ENCODE assay signal across 27 cellular contexts in the genomic region with DNA sequence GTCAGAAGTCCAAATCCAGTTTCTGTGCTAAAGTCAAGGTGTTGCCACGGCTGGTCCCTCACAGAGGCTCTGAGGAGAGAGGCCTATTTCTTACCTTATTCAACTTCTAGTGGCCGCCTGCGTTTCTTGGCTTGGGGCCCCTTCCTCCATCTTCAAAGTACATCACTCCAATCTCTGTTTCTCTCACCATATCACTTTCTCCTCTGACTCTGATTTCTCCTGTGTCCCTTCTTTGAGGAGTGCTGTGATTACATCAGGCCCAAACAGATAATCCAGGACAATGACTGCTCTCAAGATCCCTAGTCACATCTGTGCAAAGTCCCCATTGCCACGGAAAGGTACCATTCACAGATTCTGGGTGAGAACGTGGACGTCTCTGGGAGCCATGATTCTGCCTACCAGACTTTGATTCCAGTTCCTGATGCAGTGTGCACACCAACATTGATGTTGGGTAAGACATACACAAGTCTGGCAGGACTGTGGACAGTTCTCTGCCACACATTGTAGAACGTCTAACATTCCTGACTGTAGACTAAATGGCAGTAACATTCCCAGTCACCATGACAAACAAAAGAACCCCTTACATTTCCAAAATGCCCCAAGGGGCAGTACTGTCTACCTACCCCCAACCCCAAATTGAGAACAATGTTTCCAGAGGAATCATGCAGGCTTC. TPM values are rescaled to one million over a fixed set of nuclear protein-coding genes. Genes with fewer than 3 reads are reported as not detected.
DNase-seq lines count a peak whose midpoint lies in the region; ATAC-seq, FAIRE-seq and TF ChIP-seq lines count a peak whose summit lies in the region.
"Had no signal": no experiment of that assay in that cellular context is flagged by ENCODE, and none has a peak within 500 bp of the region (broad histone marks: within the 10 kb centered on the region; RNA-seq: fewer than 3 reads in every experiment).

No MANE protein-coding gene starts in this region.

- CTCF ChIA-PET in HEK293 (lab: Yijun Ruan, JAX) = no interaction called here
- CTCF ChIA-PET in K562 (lab: Yijun Ruan, JAX; ENCODE audit: low intra/inter-chr PET ratio) = no interaction called here

- H3K9me1 ChIP-seq in K562 (ENCODE audit: control insufficient read depth, insufficient read depth, low read length) = no peaks in the 10 kb centered on the region

- H3K27me3 ChIP-seq in K562 (ENCODE audit: control insufficient read depth in 2 of 2, insufficient read depth in 2 of 2, low read length in 2 of 2) (peaks cover 21 to 66% of the 10 kb centered on the region in 2 experiments; a peak in 4 of 5 replicates), gastroesophageal sphincter (no peaks in the 10 kb centered on the region), sigmoid colon (no peaks in the 10 kb centered on the region), smooth muscle cell (ENCODE audit: low read depth) (no peaks in the 10 kb centered on the region)
- H3K27me3 ChIP-seq: BLaER1 had no signal

- POLR2A ChIA-PET in HEK293 (lab: Yijun Ruan, JAX) (no interaction called here), K562 (lab: Yijun Ruan, JAX) (no interaction called here)

- no peak for TF ChIP-seq RAD21 in K562 (CRISPR knock-in tag; conservative IDR thresholded peaks at IDR 0.05 in 1 of 2, IDR thresholded peaks at IDR 0.05 in 1 of 2)

- H3K9me3 ChIP-seq in HEK293 (ENCODE audit: control insufficient read depth, insufficient read depth, low read depth, low read length) (no peaks in the 10 kb centered on the region; the same call in 1 of the 2 replicates), K562 (replicated peaks; ENCODE audit: control insufficient read depth, insufficient read depth, low read depth, low read length) (no peaks in the 10 kb centered on the region), gastroesophageal sphincter (no peaks in the 10 kb centered on the region), sigmoid colon (no peaks in the 10 kb centered on the region), smooth muscle cell (replicated peaks; ENCODE audit: low read depth) (no peaks in the 10 kb centered on the region)
- H3K9me3 ChIP-seq: BLaER1 had no signal

- H3K79me2 ChIP-seq in K562 (ENCODE audit: control insufficient read depth, insufficient read depth, low read length) (no peaks in the 10 kb centered on the region), smooth muscle cell (ENCODE audit: low read depth) (no peaks in the 10 kb centered on the region)

- H3K4me1 ChIP-seq in HEK293 (ENCODE audit: control insufficient read depth, insufficient read depth, low read length) (peaks cover 12% of the 10 kb centered on the region; the same call in 1 of the 2 replicates), K562 (replicated peaks in 1 of 2; ENCODE audit: control insufficient read depth in 2 of 2, insufficient read depth in 2 of 2, low read length in 2 of 2) (no peaks in the 10 kb centered on the region), gastroesophageal sphincter (peaks cover 6 to 52% (median 20%) of the 10 kb centered on the region in 3 donors), sigmoid colon (peaks cover 0 to 76% (median 67%) of the 10 kb centered on the region in 4 donors), smooth muscle cell (ENCODE audit: low read depth) (no peaks in the 10 kb centered on the region)
- H3K4me1 ChIP-seq: BLaER1 had no signal

- H3K4me2 ChIP-seq in K562 (ENCODE audit: insufficient read depth, low read length) (no peak overlapping the region), smooth muscle cell (no peak overlapping the region)
- H3K4me2 ChIP-seq: BLaER1 had no signal

- no peak for TF ChIP-seq POLR2A in K562 (conservative IDR thresholded peaks at IDR 0.05)
- TF ChIP-seq POLR2A in gastroesophageal sphincter (IDR thresholded peaks at IDR 0.05) = no peak
- no peak for TF ChIP-seq POLR2A in sigmoid colon (IDR thresholded peaks at IDR 0.05)

- WGBS in K562 (ENCODE audit: insufficient coverage, low coverage, missing lambda C conversion rate) = 0% methylated on average over 7 of the region's 7 CpGs
- 77 to 91% methylated on average over 3 to 4 of the region's 7 CpGs for WGBS in gastroesophageal sphincter (ENCODE audit: low coverage in 1 of 2), 2 donors
- 86 to 93% methylated on average over 7 of the region's 7 CpGs for WGBS in sigmoid colon, 2 donors
- WGBS in smooth muscle cell (ENCODE audit: low lambda C conversion rate) = 88% methylated on average over 7 of the region's 7 CpGs

- in situ Hi-C loops in K562 (cut with MboI) = no loop called here

- TF ChIP-seq EP300 in K562 (IDR thresholded peaks at IDR 0.05; ENCODE audit: low read length) (no peak), gastroesophageal sphincter (IDR thresholded peaks at IDR 0.05) (no peak), sigmoid colon (IDR thresholded peaks at IDR 0.05) (no peak)

- H2AFZ ChIP-seq in K562 (ENCODE audit: low read depth, low read length) (no peak overlapping the region), smooth muscle cell (ENCODE audit: low read depth) (no peak overlapping the region)
- H2AFZ ChIP-seq: GM23248 had no signal

- ATAC-seq in K562 = no peak
- ATAC-seq in gastroesophageal sphincter = no peak
- ATAC-seq in GM21447 (IDR thresholded peaks at IDR 0.05; ENCODE audit: unreplicated experiment) = no peak
- ATAC-seq: PC-3 had no signal

- H3K9ac ChIP-seq in K562 (ENCODE audit: insufficient read depth in 1 of 2, low read depth in 2 of 2, low read length in 2 of 2) (no peak overlapping the region), smooth muscle cell (ENCODE audit: low read depth) (no peak overlapping the region)
- H3K9ac ChIP-seq: BLaER1, GM23248 had no signal

- peak; percentile 26 for FAIRE-seq in K562 (lab: Jason Lieb, UNC)
- FAIRE-seq: A204.1, D721Med, GM18507 had no signal

- H3K4me3 ChIP-seq in HEK293 (ENCODE audit: low read depth, low read length) (no peak overlapping the region), K562 (no peak overlapping the region), gastroesophageal sphincter (no peak overlapping the region), sigmoid colon (no peak overlapping the region), smooth muscle cell (no peak overlapping the region)
- H3K4me3 ChIP-seq: BLaER1, GM23248 had no signal

- no peaks in the 10 kb centered on the region for H3F3A ChIP-seq in smooth muscle cell (ENCODE audit: low read depth)

- H3K27ac ChIP-seq in HEK293 (ENCODE audit: extremely low read depth, low read depth, low read length) = no peak overlapping the region
- H3K27ac ChIP-seq in K562 (ENCODE audit: extremely low read depth, low read depth, low read length) = no peak overlapping the region
- peak overlapping the region in 3 of 4 donors; percentile 12 to 82 (median 16) for H3K27ac ChIP-seq in gastroesophageal sphincter
- H3K27ac ChIP-seq in sigmoid colon = peak overlapping the region in 3 of 4 donors; percentile 85 to 90 (median 89)
- H3K27ac ChIP-seq in smooth muscle cell (ENCODE audit: low read depth) = no peak overlapping the region
- H3K27ac ChIP-seq: BLaER1, GM23248, HL-60 had no signal

- no peaks in the 10 kb centered on the region for H4K20me1 ChIP-seq in K562 (replicated peaks; ENCODE audit: control insufficient read depth, insufficient read depth, low read length)
- no peaks in the 10 kb centered on the region for H4K20me1 ChIP-seq in smooth muscle cell (ENCODE audit: low read depth)
- H4K20me1 ChIP-seq: BLaER1 had no signal

- H3K36me3 ChIP-seq in HEK293 (ENCODE audit: control insufficient read depth in 2 of 2, insufficient read depth in 1 of 2, low read length in 2 of 2) (no peaks in the 10 kb centered on the region), K562 (ENCODE audit: control insufficient read depth, insufficient read depth, low read length) (no peaks in the 10 kb centered on the region), gastroesophageal sphincter (no peaks in the 10 kb centered on the region), sigmoid colon (no peaks in the 10 kb centered on the region), smooth muscle cell (ENCODE audit: low read depth) (no peaks in the 10 kb centered on the region)
- H3K36me3 ChIP-seq: BLaER1 had no signal

- no TSS peak for BruUV-seq in K562 (replicated peaks; lab: Mats Ljungman, UMichigan)

- TF ChIP-seq CTCF in HEK293 (tag by site-specific recombination; IDR thresholded peaks at IDR 0.05) (no peak), K562 (IDR thresholded peaks at IDR 0.05 in 2 of 3, conservative IDR thresholded peaks at IDR 0.05 in 1 of 3; ENCODE audit: insufficient read depth in 2 of 3, low read depth in 1 of 3, low read length in 3 of 3) (no peak), gastroesophageal sphincter (IDR thresholded peaks at IDR 0.05) (no peak), sigmoid colon (IDR thresholded peaks at IDR 0.05) (no peak), smooth muscle cell (IDR thresholded peaks at IDR 0.05; ENCODE audit: borderline replicate concordance, insufficient read depth, poor library complexity, severe bottlenecking) (no peak)

- intact Hi-C loops in K562 (cut with micrococcal nuclease) = no loop called here
- intact Hi-C loops in sigmoid colon (cut with DNase I) = no loop called here

- no peak for DNase-seq in K562 (ENCODE audit: extremely low read depth in 1 of 4, low spot score in 3 of 4)
- no peak for DNase-seq in sigmoid colon
- no peak for DNase-seq in NCI-H510A (lab: John Stamatoyannopoulos, UW)
- DNase-seq in smooth muscle cell (lab: John Stamatoyannopoulos, UW; ENCODE audit: unreplicated experiment) = no peak
- DNase-seq in T-helper 9 cell = no peak
- DNase-seq: CD4-positive, CD25-positive, alpha-beta regulatory T cell; GM23248; H7; Kasumi-1; MV-4-11; NCI-H1105; NCI-H1436 treated with DMSO at 0.1 percent for 48 hours; NCI-H187 treated with DMSO at 0.1 percent for 48 hours; NCI-H524 treated with DMSO at 0.1 percent for 48 hours; NCI-H774; NK-92 treated with Interleukin-12 subunit alpha and Interleukin-12 subunit beta, amount 100 ng/mL, for 24 hours; PC-3; Right ventricle myocardium superior; RPMI8226 had no signal

RNA-seq across cellular contexts. Expression of a gene that starts 43.0 kb away (rescaled TPM):
- 0.09 TPM in 1 of 2 replicates, not detected in the other for total RNA-seq in K562 (2011; cell fraction: chromatin; rRNA removed; ENCODE audit: low replicate concordance)
- 0.13 TPM in 1 of 2 replicates, not detected in the other for total RNA-seq in K562 (2011; cell fraction: nucleolus; rRNA removed)
- 0.07 and 0.08 TPM in 2 replicates for total RNA-seq in K562 (2011; cell fraction: nucleoplasm; rRNA removed)
- total RNA-seq in K562 (2014; rRNA removed) (not detected in 2 replicates), K562 (2014; rRNA removed; fragmentation: Illumina TruSeq; extraction: Trizol) (not detected in 2 replicates), K562 (2015; rRNA removed; fragmentation: Illumina TruSeq; extraction: Trizol) (not detected in 2 replicates), K562 (2021) (0.22 and 0.27 TPM in 2 replicates), gastroesophageal sphincter (100 to 1,000 TPM in 1 of 4 donors, 10 to 100 TPM in 3; 75.0 to 184 (median 94.2) TPM), sigmoid colon (10 to 100 TPM; 52.4 to 80.9 (median 61.7) TPM), smooth muscle cell (8.9 and 12.5 TPM in 2 replicates)
- polyA plus RNA-seq in K562 (2011; rRNA removed) (0.01 TPM in 2 replicates), K562 (2014; fragmentation: Illumina TruSeq; extraction: Trizol) (not detected in 2 replicates), K562 (2014; fragmentation: Nextera tagmentation; extraction: Ambion mirVana) (not detected), K562 (2014; rRNA removed) (not detected in 2 replicates), sigmoid colon (10 to 100 TPM in 1 of 3 donors, 1 to 10 TPM in 2; 1.4 to 20.4 (median 4.2) TPM), smooth muscle cell (11.4 and 12.2 TPM in 2 replicates)
- polyA plus RNA-seq in K562 (2011; cell fraction: cytosol; rRNA removed) = 0.01 TPM in 1 of 2 replicates, not detected in the other
- 0.03 TPM in 1 of 2 replicates, not detected in the other for polyA plus RNA-seq in K562 (2011; cell fraction: nucleus; rRNA removed)
- polyA plus RNA-seq in K562 (2012) = 0.01 TPM in 1 of 2 replicates, not detected in the other
- not detected in 2 replicates for polyA minus RNA-seq in K562 (2011; rRNA and poly(A)+ RNA removed)
- not detected in 2 replicates for polyA minus RNA-seq in K562 (2011; cell fraction: cytosol; rRNA and poly(A)+ RNA removed)
- not detected in 2 replicates for polyA minus RNA-seq in K562 (2011; cell fraction: nucleus; rRNA and poly(A)+ RNA removed)

Comparison
In these comparisons a context has a peak if more than half of its experiments do, and no peak if none do; other contexts are left out.
1. H3K27ac ChIP-seq: peak in gastroesophageal sphincter (3 of 4) and sigmoid colon (3 of 4); none in HEK293 (single experiment), K562 (single experiment) and smooth muscle cell (single experiment).